In genomic region chr14:24285351-24285750, GRCh38 we compare ENCODE assay signal across 21 cellular contexts. TPM values are rescaled to one million over a fixed set of nuclear protein-coding genes. Genes with fewer than 3 reads are reported as not detected.
DNase-seq lines count a peak whose midpoint lies in the region; ATAC-seq, FAIRE-seq and TF ChIP-seq lines count a peak whose summit lies in the region.
"Had no signal": no experiment of that assay in that cellular context is flagged by ENCODE, and none has a peak within 500 bp of the region (broad histone marks: within the 10 kb centered on the region; RNA-seq: fewer than 3 reads in every experiment).

No MANE protein-coding gene starts in this region.

- no peak overlapping the region for H2AFZ ChIP-seq in HepG2 (ENCODE audit: low read length)

- TF ChIP-seq POLR2A in HepG2 (IDR thresholded peaks at IDR 0.05; ENCODE audit: insufficient read depth in 1 of 2, low read depth in 2 of 2, low read length in 2 of 2) (no peak), right lobe of liver (IDR thresholded peaks at IDR 0.05) (no peak)

- POLR2A ChIA-PET in HepG2 (lab: Yijun Ruan, JAX): interaction anchor here (1.1 kb wide), 1 partner anchor 43 kb away, joined by 4 read pairs; the partner anchor contains the start of gene TINF2

- 75% methylated on average over 4 of the region's 4 CpGs for WGBS in HepG2 (ENCODE audit: low lambda C conversion rate)
- WGBS in right lobe of liver (ENCODE audit: insufficient coverage, low coverage, low lambda C conversion rate, missing lambda C conversion rate): 67% methylated on average over 3 of the region's 4 CpGs

- H3K36me3 Mint-ChIP-seq in mesothelial cell of epicardium (peaks cover under 1% of the 10 kb centered on the region), progenitor cell of endocrine pancreas (ENCODE audit: insufficient read depth) (peaks cover under 1% of the 10 kb centered on the region)
- H3K36me3 Mint-ChIP-seq: IgD-negative memory B cell had no signal

- no peak overlapping the region for H3K4me3 Mint-ChIP-seq in mesothelial cell of epicardium
- H3K4me3 Mint-ChIP-seq in progenitor cell of endocrine pancreas (ENCODE audit: low read depth): no peak overlapping the region
- H3K4me3 Mint-ChIP-seq: CD14-positive monocyte had no signal

- FAIRE-seq in HepG2 (lab: Jason Lieb, UNC): no peak
- FAIRE-seq: GM12892 had no signal

- CTCF ChIA-PET in HepG2 (lab: Yijun Ruan, JAX; ENCODE audit: low intra/inter-chr PET ratio, low total read pairs): no interaction called here

- H3K27me3 Mint-ChIP-seq in mesothelial cell of epicardium (ENCODE audit: low read depth) (no peaks in the 10 kb centered on the region), progenitor cell of endocrine pancreas (no peaks in the 10 kb centered on the region)
- H3K27me3 Mint-ChIP-seq: IgD-negative memory B cell had no signal

- H3K79me2 ChIP-seq in HepG2 (ENCODE audit: insufficient read depth, low read length): no peaks in the 10 kb centered on the region

- H3K27ac ChIP-seq in HepG2 (ENCODE audit: extremely low read length, insufficient read depth, low read length) (no peak overlapping the region), right lobe of liver (no peak overlapping the region)
- H3K27ac ChIP-seq: Peyer's patch had no signal

- H3K36me3 ChIP-seq in HepG2 (replicated peaks in 1 of 2; ENCODE audit: control insufficient read depth in 1 of 2, insufficient read depth in 2 of 2, low read length in 2 of 2) (peaks cover 10 to 12% of the 10 kb centered on the region in 2 experiments), right lobe of liver (peaks cover 0 to 12% (median 8%) of the 10 kb centered on the region in 4 donors)

- H3K9me3 Mint-ChIP-seq in mesothelial cell of epicardium (no peaks in the 10 kb centered on the region), progenitor cell of endocrine pancreas (ENCODE audit: low read depth) (no peaks in the 10 kb centered on the region)
- H3K9me3 Mint-ChIP-seq: IgD-negative memory B cell had no signal

- H3K9me3 ChIP-seq in HepG2 (ENCODE audit: low read length) (no peaks in the 10 kb centered on the region), right lobe of liver (no peaks in the 10 kb centered on the region)
- H3K9me3 ChIP-seq: Peyer's patch had no signal

- H3K9ac ChIP-seq in HepG2 (ENCODE audit: insufficient read depth, low read depth, low read length): no peak overlapping the region

- DNase-seq in HepG2 (ENCODE audit: low spot score): no peak
- no peak for DNase-seq in right lobe of liver
- no peak for DNase-seq in choroid plexus epithelial cell (ENCODE audit: low read depth)
- no peak for DNase-seq in mesothelial cell of epicardium (ENCODE audit: low spot score in 2 of 2, unreplicated experiment in 2 of 2)
- no peak for DNase-seq in activated naive CD4-positive, alpha-beta T cell (lab: John Stamatoyannopoulos, UW)
- DNase-seq in progenitor cell of endocrine pancreas (ENCODE audit: low spot score, unreplicated experiment): no peak
- DNase-seq in effector CD4-positive, alpha-beta T cell: no peak
- DNase-seq in GM20000 (ENCODE audit: low spot score): no peak
- DNase-seq: DMS 273 treated with DMSO at 0.1 percent for 48 hours, GF-D8, H7, Kasumi-1, NCI-H1105, NCI-H226, NCI-H524 treated with DMSO at 0.1 percent for 48 hours, Peyer's patch, SHP77 treated with DMSO at 0.1 percent for 48 hours had no signal

- no peak for TF ChIP-seq CTCF in HepG2 (CRISPR knock-in tag; IDR thresholded peaks at IDR 0.05)
- TF ChIP-seq CTCF in right lobe of liver (IDR thresholded peaks at IDR 0.05): no peak
- TF ChIP-seq CTCF in choroid plexus epithelial cell (conservative IDR thresholded peaks at IDR 0.05; ENCODE audit: low read depth, low read length): peak; percentile 2
- TF ChIP-seq CTCF in mesothelial cell of epicardium (IDR thresholded peaks at IDR 0.05; ENCODE audit: unreplicated experiment): no peak
- no peak for TF ChIP-seq CTCF in progenitor cell of endocrine pancreas (IDR thresholded peaks at IDR 0.05; ENCODE audit: unreplicated experiment)
- TF ChIP-seq CTCF in GM20000 (IDR thresholded peaks at IDR 0.05; ENCODE audit: extremely low read depth, missing control alignments): no peak

- no peaks in the 10 kb centered on the region for H3K27me3 ChIP-seq in HepG2 (ENCODE audit: control insufficient read depth in 1 of 2, insufficient read depth in 2 of 2, low read length in 2 of 2)
- no peaks in the 10 kb centered on the region for H3K27me3 ChIP-seq in right lobe of liver
- H3K27me3 ChIP-seq: Peyer's patch had no signal

- in situ Hi-C loops in HepG2 (cut with HindIII; ENCODE audit: extremely low pct_ligation_motif_present, low pct_unique_long_range_greater_than_20kb): no loop called here

- H3K4me2 ChIP-seq in HepG2 (ENCODE audit: low read depth, low read length): no peak overlapping the region

- BruUV-seq in HepG2 (replicated peaks; lab: Mats Ljungman, UMichigan): no TSS peak

- H3K27ac Mint-ChIP-seq in mesothelial cell of epicardium: peak overlapping the region; percentile 35
- H3K27ac Mint-ChIP-seq in progenitor cell of endocrine pancreas: no peak overlapping the region

- peak; percentile 3; the same call in 1 of the 3 replicates for ATAC-seq in HepG2
- no peak for ATAC-seq in right lobe of liver

- H4K20me1 ChIP-seq in HepG2 (ENCODE audit: insufficient read depth, low read length): no peaks in the 10 kb centered on the region

- TF ChIP-seq EP300 in HepG2 (IDR thresholded peaks at IDR 0.05; ENCODE audit: low read depth in 2 of 2, low read length in 2 of 2) (no peak), HepG2 (CRISPR knock-in tag; IDR thresholded peaks at IDR 0.05; ENCODE audit: borderline replicate concordance) (no peak)

- peaks cover 26% of the 10 kb centered on the region for H3K4me1 Mint-ChIP-seq in mesothelial cell of epicardium
- H3K4me1 Mint-ChIP-seq in progenitor cell of endocrine pancreas (ENCODE audit: low read depth): no peaks in the 10 kb centered on the region

- no peaks in the 10 kb centered on the region for H3K4me1 ChIP-seq in HepG2 (ENCODE audit: insufficient read depth, low read length)
- peaks cover 0 to 3% (median 0%) of the 10 kb centered on the region in 4 donors for H3K4me1 ChIP-seq in right lobe of liver
- H3K4me1 ChIP-seq: Peyer's patch had no signal

- intact Hi-C loops in HepG2 (cut with micrococcal nuclease; ENCODE audit: unreplicated experiment) (no loop called here), right lobe of liver (cut with DNase I) (no loop called here)

- H3K4me3 ChIP-seq in HepG2 (replicated peaks in 1 of 3; ENCODE audit: insufficient read depth in 1 of 3, low read depth in 2 of 3, low read length in 3 of 3) (no peak overlapping the region), right lobe of liver (no peak overlapping the region), choroid plexus epithelial cell (ENCODE audit: low read depth, low read length) (no peak overlapping the region)
- H3K4me3 ChIP-seq: Peyer's patch had no signal

- no peak for TF ChIP-seq RAD21 in HepG2 (CRISPR knock-in tag; IDR thresholded peaks at IDR 0.05)

RNA-seq across cellular contexts. Expression of gene RABGGTA, which starts 14.0 kb away (rescaled TPM):
- total RNA-seq in HepG2 (2016; rRNA removed; fragmentation: Illumina TruSeq; extraction: Trizol): 31.2 and 57.9 TPM in 2 replicates
- 53.1 and 55.5 TPM in 2 replicates for total RNA-seq in HepG2 (2016; cell fraction: cytosol; rRNA removed; fragmentation: Illumina TruSeq; extraction: Trizol; ENCODE audit: low read depth)
- total RNA-seq in HepG2 (2016; cell fraction: insoluble cytoplasmic fraction; rRNA removed; fragmentation: Illumina TruSeq; extraction: Trizol): 28.7 and 55.2 TPM in 2 replicates
- 39.6 and 50.8 TPM in 2 replicates for total RNA-seq in HepG2 (2016; cell fraction: membrane; rRNA removed; fragmentation: Illumina TruSeq; extraction: Trizol)
- 73.3 and 76.1 TPM in 2 replicates for total RNA-seq in HepG2 (2016; cell fraction: nucleus; rRNA removed; fragmentation: Illumina TruSeq; extraction: Trizol)
- 90.8 and 111 TPM in 2 replicates for polyA plus RNA-seq in HepG2 (2011; rRNA removed)
- 39.6 and 61.4 TPM in 2 replicates for polyA plus RNA-seq in HepG2 (2011; cell fraction: cytosol; rRNA removed)
- polyA plus RNA-seq in HepG2 (2011; cell fraction: nucleus; rRNA removed): 727 and 889 TPM in 2 replicates
- polyA plus RNA-seq in HepG2 (2012): 57.8 and 65.9 TPM in 2 replicates
- 23.3 and 25.5 TPM in 2 replicates for polyA plus RNA-seq in HepG2 (2016; cell fraction: cytosol; fragmentation: Illumina TruSeq; extraction: Trizol; ENCODE audit: low read depth)
- polyA plus RNA-seq in HepG2 (2016; cell fraction: insoluble cytoplasmic fraction; fragmentation: Illumina TruSeq; extraction: Trizol; ENCODE audit: low read depth): 26.2 and 35.5 TPM in 2 replicates
- polyA plus RNA-seq in HepG2 (2016; cell fraction: membrane; fragmentation: Illumina TruSeq; extraction: Trizol; ENCODE audit: low read depth): 26.4 and 35.2 TPM in 2 replicates
- polyA plus RNA-seq in HepG2 (2016; cell fraction: nucleus; fragmentation: Illumina TruSeq; extraction: Trizol; ENCODE audit: insufficient read depth, low read depth): 187 and 194 TPM in 2 replicates
- polyA minus RNA-seq in HepG2 (2011; rRNA and poly(A)+ RNA removed; ENCODE audit: low replicate concordance): 110 and 204 TPM in 2 replicates
- 28.8 and 31.7 TPM in 2 replicates for polyA minus RNA-seq in HepG2 (2011; cell fraction: cytosol; rRNA and poly(A)+ RNA removed)
- 149 and 154 TPM in 2 replicates for polyA minus RNA-seq in HepG2 (2011; cell fraction: nucleus; rRNA and poly(A)+ RNA removed)
- 10 to 100 TPM; 11.5 to 28.3 (median 15.2) TPM for total RNA-seq in right lobe of liver
- 28.7 to 34.5 TPM (median 31.2 TPM) in 3 replicates for total RNA-seq in mesothelial cell of epicardium
- 25.9 and 33.1 TPM in 2 replicates for total RNA-seq in progenitor cell of endocrine pancreas

RNA-seq across cellular contexts. Expression of gene DHRS1, which starts 14.2 kb away (rescaled TPM):
- 46.3 and 60.8 TPM in 2 replicates for total RNA-seq in HepG2 (2016; rRNA removed; fragmentation: Illumina TruSeq; extraction: Trizol)
- total RNA-seq in HepG2 (2016; cell fraction: cytosol; rRNA removed; fragmentation: Illumina TruSeq; extraction: Trizol; ENCODE audit: low read depth): 11.6 and 11.9 TPM in 2 replicates
- 42.0 and 55.8 TPM in 2 replicates for total RNA-seq in HepG2 (2016; cell fraction: insoluble cytoplasmic fraction; rRNA removed; fragmentation: Illumina TruSeq; extraction: Trizol)
- total RNA-seq in HepG2 (2016; cell fraction: membrane; rRNA removed; fragmentation: Illumina TruSeq; extraction: Trizol): 12.0 and 12.3 TPM in 2 replicates
- 49.1 and 52.1 TPM in 2 replicates for total RNA-seq in HepG2 (2016; cell fraction: nucleus; rRNA removed; fragmentation: Illumina TruSeq; extraction: Trizol)
- polyA plus RNA-seq in HepG2 (2011; rRNA removed): 49.8 and 52.2 TPM in 2 replicates
- 67.8 and 85.2 TPM in 2 replicates for polyA plus RNA-seq in HepG2 (2011; cell fraction: cytosol; rRNA removed)
- polyA plus RNA-seq in HepG2 (2011; cell fraction: nucleus; rRNA removed): 332 and 353 TPM in 2 replicates
- 61.8 and 63.4 TPM in 2 replicates for polyA plus RNA-seq in HepG2 (2012)
- polyA plus RNA-seq in HepG2 (2016; cell fraction: cytosol; fragmentation: Illumina TruSeq; extraction: Trizol; ENCODE audit: low read depth): 5.3 and 7.0 TPM in 2 replicates
- polyA plus RNA-seq in HepG2 (2016; cell fraction: insoluble cytoplasmic fraction; fragmentation: Illumina TruSeq; extraction: Trizol; ENCODE audit: low read depth): 57.6 and 62.6 TPM in 2 replicates
- 8.9 and 12.3 TPM in 2 replicates for polyA plus RNA-seq in HepG2 (2016; cell fraction: membrane; fragmentation: Illumina TruSeq; extraction: Trizol; ENCODE audit: low read depth)
- polyA plus RNA-seq in HepG2 (2016; cell fraction: nucleus; fragmentation: Illumina TruSeq; extraction: Trizol; ENCODE audit: insufficient read depth, low read depth): 109 and 114 TPM in 2 replicates
- polyA minus RNA-seq in HepG2 (2011; rRNA and poly(A)+ RNA removed; ENCODE audit: low replicate concordance): 61.8 and 172 TPM in 2 replicates
- polyA minus RNA-seq in HepG2 (2011; cell fraction: cytosol; rRNA and poly(A)+ RNA removed): 39.8 and 45.8 TPM in 2 replicates
- polyA minus RNA-seq in HepG2 (2011; cell fraction: nucleus; rRNA and poly(A)+ RNA removed): 57.2 and 59.4 TPM in 2 replicates
- total RNA-seq in right lobe of liver: 10 to 100 TPM; 49.1 to 89.3 (median 60.1) TPM
- 38.3 to 41.4 TPM (median 39.8 TPM) in 3 replicates for total RNA-seq in mesothelial cell of epicardium
- total RNA-seq in progenitor cell of endocrine pancreas: 33.4 and 34.4 TPM in 2 replicates

RNA-seq across cellular contexts. Expression of gene NOP9, which starts 14.3 kb away (rescaled TPM):
- 61.6 and 64.5 TPM in 2 replicates for total RNA-seq in HepG2 (2016; rRNA removed; fragmentation: Illumina TruSeq; extraction: Trizol)
- 2.7 and 3.4 TPM in 2 replicates for total RNA-seq in HepG2 (2016; cell fraction: cytosol; rRNA removed; fragmentation: Illumina TruSeq; extraction: Trizol; ENCODE audit: low read depth)
- total RNA-seq in HepG2 (2016; cell fraction: insoluble cytoplasmic fraction; rRNA removed; fragmentation: Illumina TruSeq; extraction: Trizol): 58.5 and 62.7 TPM in 2 replicates
- 11.3 and 12.5 TPM in 2 replicates for total RNA-seq in HepG2 (2016; cell fraction: membrane; rRNA removed; fragmentation: Illumina TruSeq; extraction: Trizol)
- 38.6 and 43.3 TPM in 2 replicates for total RNA-seq in HepG2 (2016; cell fraction: nucleus; rRNA removed; fragmentation: Illumina TruSeq; extraction: Trizol)
- polyA plus RNA-seq in HepG2 (2011; rRNA removed): 24.5 and 33.8 TPM in 2 replicates
- polyA plus RNA-seq in HepG2 (2011; cell fraction: cytosol; rRNA removed): 19.8 and 21.2 TPM in 2 replicates
- polyA plus RNA-seq in HepG2 (2011; cell fraction: nucleus; rRNA removed): 82.1 and 94.5 TPM in 2 replicates
- 28.7 and 29.6 TPM in 2 replicates for polyA plus RNA-seq in HepG2 (2012)
- 1.9 and 2.1 TPM in 2 replicates for polyA plus RNA-seq in HepG2 (2016; cell fraction: cytosol; fragmentation: Illumina TruSeq; extraction: Trizol; ENCODE audit: low read depth)
- polyA plus RNA-seq in HepG2 (2016; cell fraction: insoluble cytoplasmic fraction; fragmentation: Illumina TruSeq; extraction: Trizol; ENCODE audit: low read depth): 38.5 and 40.4 TPM in 2 replicates
- 3.8 and 5.1 TPM in 2 replicates for polyA plus RNA-seq in HepG2 (2016; cell fraction: membrane; fragmentation: Illumina TruSeq; extraction: Trizol; ENCODE audit: low read depth)
- polyA plus RNA-seq in HepG2 (2016; cell fraction: nucleus; fragmentation: Illumina TruSeq; extraction: Trizol; ENCODE audit: insufficient read depth, low read depth): 39.2 and 41.4 TPM in 2 replicates
- 80.1 and 104 TPM in 2 replicates for polyA minus RNA-seq in HepG2 (2011; rRNA and poly(A)+ RNA removed; ENCODE audit: low replicate concordance)
- polyA minus RNA-seq in HepG2 (2011; cell fraction: cytosol; rRNA and poly(A)+ RNA removed): 32.3 and 42.1 TPM in 2 replicates
- 65.5 and 77.8 TPM in 2 replicates for polyA minus RNA-seq in HepG2 (2011; cell fraction: nucleus; rRNA and poly(A)+ RNA removed)
- total RNA-seq in right lobe of liver: 10 to 100 TPM in 4 of 6 experiments, 1 to 10 TPM in 2; 8.2 to 15.3 (median 11.4) TPM
- total RNA-seq in mesothelial cell of epicardium: 27.8 to 30.8 TPM (median 28.8 TPM) in 3 replicates
- 32.4 and 32.6 TPM in 2 replicates for total RNA-seq in progenitor cell of endocrine pancreas

RNA-seq across cellular contexts. Expression of gene TGM1, which starts 22.4 kb away (rescaled TPM):
- total RNA-seq in HepG2 (2016; rRNA removed; fragmentation: Illumina TruSeq; extraction: Trizol) (1.9 and 3.2 TPM in 2 replicates), right lobe of liver (1 to 10 TPM in 2 of 6 experiments, under 1 TPM in 4; 0.37 to 1.9 (median 0.77) TPM), mesothelial cell of epicardium (9.5 to 12.1 TPM (median 10.2 TPM) in 3 replicates), progenitor cell of endocrine pancreas (5.8 and 7.0 TPM in 2 replicates)
- total RNA-seq in HepG2 (2016; cell fraction: cytosol; rRNA removed; fragmentation: Illumina TruSeq; extraction: Trizol; ENCODE audit: low read depth): 2.0 and 2.8 TPM in 2 replicates
- 0.86 and 4.5 TPM in 2 replicates for total RNA-seq in HepG2 (2016; cell fraction: insoluble cytoplasmic fraction; rRNA removed; fragmentation: Illumina TruSeq; extraction: Trizol)
- total RNA-seq in HepG2 (2016; cell fraction: membrane; rRNA removed; fragmentation: Illumina TruSeq; extraction: Trizol): 2.8 and 3.2 TPM in 2 replicates
- total RNA-seq in HepG2 (2016; cell fraction: nucleus; rRNA removed; fragmentation: Illumina TruSeq; extraction: Trizol): 5.9 and 9.4 TPM in 2 replicates
- polyA plus RNA-seq in HepG2 (2011; rRNA removed): 9.5 and 10.6 TPM in 2 replicates
- 2.8 and 4.4 TPM in 2 replicates for polyA plus RNA-seq in HepG2 (2011; cell fraction: cytosol; rRNA removed)
- 70.4 and 118 TPM in 2 replicates for polyA plus RNA-seq in HepG2 (2011; cell fraction: nucleus; rRNA removed)
- 5.0 and 6.8 TPM in 2 replicates for polyA plus RNA-seq in HepG2 (2012)
- 1.5 and 2.0 TPM in 2 replicates for polyA plus RNA-seq in HepG2 (2016; cell fraction: cytosol; fragmentation: Illumina TruSeq; extraction: Trizol; ENCODE audit: low read depth)
- polyA plus RNA-seq in HepG2 (2016; cell fraction: insoluble cytoplasmic fraction; fragmentation: Illumina TruSeq; extraction: Trizol; ENCODE audit: low read depth): 1.4 and 1.7 TPM in 2 replicates
- 1.9 and 2.6 TPM in 2 replicates for polyA plus RNA-seq in HepG2 (2016; cell fraction: membrane; fragmentation: Illumina TruSeq; extraction: Trizol; ENCODE audit: low read depth)
- 19.1 and 23.5 TPM in 2 replicates for polyA plus RNA-seq in HepG2 (2016; cell fraction: nucleus; fragmentation: Illumina TruSeq; extraction: Trizol; ENCODE audit: insufficient read depth, low read depth)
- polyA minus RNA-seq in HepG2 (2011; rRNA and poly(A)+ RNA removed; ENCODE audit: low replicate concordance): 10.5 and 15.8 TPM in 2 replicates
- 1.6 TPM in 1 of 2 replicates, not detected in the other for polyA minus RNA-seq in HepG2 (2011; cell fraction: cytosol; rRNA and poly(A)+ RNA removed)
- 19.0 and 26.3 TPM in 2 replicates for polyA minus RNA-seq in HepG2 (2011; cell fraction: nucleus; rRNA and poly(A)+ RNA removed)
- polyA plus RNA-seq: CD14-positive monocyte, IgD-negative memory B cell had no signal

RNA-seq across cellular contexts. Expression of gene CIDEB, which starts 22.4 kb away (rescaled TPM):
- 22.4 and 35.8 TPM in 2 replicates for total RNA-seq in HepG2 (2016; rRNA removed; fragmentation: Illumina TruSeq; extraction: Trizol)
- total RNA-seq in HepG2 (2016; cell fraction: cytosol; rRNA removed; fragmentation: Illumina TruSeq; extraction: Trizol; ENCODE audit: low read depth): 7.4 and 8.6 TPM in 2 replicates
- total RNA-seq in HepG2 (2016; cell fraction: insoluble cytoplasmic fraction; rRNA removed; fragmentation: Illumina TruSeq; extraction: Trizol): 25.0 and 33.5 TPM in 2 replicates
- 10.2 and 11.5 TPM in 2 replicates for total RNA-seq in HepG2 (2016; cell fraction: membrane; rRNA removed; fragmentation: Illumina TruSeq; extraction: Trizol)
- total RNA-seq in HepG2 (2016; cell fraction: nucleus; rRNA removed; fragmentation: Illumina TruSeq; extraction: Trizol): 35.1 and 36.7 TPM in 2 replicates
- polyA plus RNA-seq in HepG2 (2011; rRNA removed): 110 and 143 TPM in 2 replicates
- 88.2 and 112 TPM in 2 replicates for polyA plus RNA-seq in HepG2 (2011; cell fraction: cytosol; rRNA removed)
- 47.6 and 66.7 TPM in 2 replicates for polyA plus RNA-seq in HepG2 (2011; cell fraction: nucleus; rRNA removed)
- polyA plus RNA-seq in HepG2 (2012): 94.8 and 120 TPM in 2 replicates
- 15.9 and 18.8 TPM in 2 replicates for polyA plus RNA-seq in HepG2 (2016; cell fraction: cytosol; fragmentation: Illumina TruSeq; extraction: Trizol; ENCODE audit: low read depth)
- polyA plus RNA-seq in HepG2 (2016; cell fraction: insoluble cytoplasmic fraction; fragmentation: Illumina TruSeq; extraction: Trizol; ENCODE audit: low read depth): 56.4 and 59.4 TPM in 2 replicates
- polyA plus RNA-seq in HepG2 (2016; cell fraction: membrane; fragmentation: Illumina TruSeq; extraction: Trizol; ENCODE audit: low read depth): 21.0 and 22.1 TPM in 2 replicates
- 101 TPM in 2 replicates for polyA plus RNA-seq in HepG2 (2016; cell fraction: nucleus; fragmentation: Illumina TruSeq; extraction: Trizol; ENCODE audit: insufficient read depth, low read depth)
- 15.9 and 85.1 TPM in 2 replicates for polyA minus RNA-seq in HepG2 (2011; rRNA and poly(A)+ RNA removed; ENCODE audit: low replicate concordance)
- 34.0 and 49.4 TPM in 2 replicates for polyA minus RNA-seq in HepG2 (2011; cell fraction: cytosol; rRNA and poly(A)+ RNA removed)
- 21.4 and 33.2 TPM in 2 replicates for polyA minus RNA-seq in HepG2 (2011; cell fraction: nucleus; rRNA and poly(A)+ RNA removed)
- 100 to 1,000 TPM; 118 to 219 (median 196) TPM for total RNA-seq in right lobe of liver
- not detected in 3 replicates for total RNA-seq in mesothelial cell of epicardium
- total RNA-seq in progenitor cell of endocrine pancreas: 1.9 and 3.0 TPM in 2 replicates
- total RNA-seq: A172 had no signal
